17 cellular contexts compared by ENCODE assay signal in the genomic region with DNA sequence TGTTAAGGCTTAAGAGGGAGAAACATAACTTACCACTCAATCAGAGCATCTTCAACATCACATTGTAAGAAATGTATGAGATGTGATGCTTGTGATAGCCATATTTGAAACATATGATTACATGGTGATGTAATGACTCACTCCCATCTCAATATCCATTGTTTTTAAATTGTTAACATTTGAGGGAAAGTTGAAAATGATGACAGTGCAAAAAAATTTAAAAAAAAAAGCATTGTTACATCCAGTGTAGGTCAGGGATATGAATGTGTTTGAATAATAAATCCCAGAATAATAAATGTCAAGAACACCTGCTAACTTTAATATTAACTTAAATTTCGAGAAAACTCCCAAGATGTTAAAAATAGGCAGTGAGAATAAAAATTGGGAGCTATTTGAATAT. TPM values are rescaled to one million over a fixed set of nuclear protein-coding genes. Genes with fewer than 3 reads are reported as not detected.
A peak's percentile ranks its signal among the peaks of the same experiment; 100 is the strongest.
DNase-seq lines count a peak whose midpoint lies in the region; ATAC-seq, FAIRE-seq and TF ChIP-seq lines count a peak whose summit lies in the region.
"Had no signal": no experiment of that assay in that cellular context is flagged by ENCODE, and none has a peak within 500 bp of the region (broad histone marks: within the 10 kb centered on the region; RNA-seq: fewer than 3 reads in every experiment).

No MANE protein-coding gene starts in this region.

- WGBS in A549 (ENCODE audit: missing lambda C conversion rate) = 3% methylated on average over 1 of the region's 1 CpG
- WGBS in K562 (ENCODE audit: insufficient coverage, low coverage, missing lambda C conversion rate) = 5% methylated on average over 1 of the region's 1 CpG

- H3K4me2 ChIP-seq in A549 = no peak overlapping the region
- H3K4me2 ChIP-seq in HCT116 (ENCODE audit: low read length) = no peak overlapping the region
- no peak overlapping the region for H3K4me2 ChIP-seq in K562 (ENCODE audit: insufficient read depth, low read length)
- H3K4me2 ChIP-seq: BLaER1 treated with 17β-estradiol and CSF1 and Interleukin-3, amounts not matched to agents 10 nM and 100 nM had no signal

- H3K27ac ChIP-seq in A549 = no peak overlapping the region
- no peak overlapping the region for H3K27ac ChIP-seq in HCT116 (ENCODE audit: low read depth, low read length)
- no peak overlapping the region for H3K27ac ChIP-seq in K562 (ENCODE audit: extremely low read depth, low read depth, low read length)
- H3K27ac ChIP-seq: BLaER1 treated with 17β-estradiol and CSF1 and Interleukin-3, amounts not matched to agents 10 nM and 100 nM; HL-60 had no signal

- no peaks in the 10 kb centered on the region for H3K36me3 Mint-ChIP-seq in glutamatergic neuron (ENCODE audit: unreplicated experiment)
- no peaks in the 10 kb centered on the region for H3K36me3 Mint-ChIP-seq in activated CD8-positive, alpha-beta T cell treated with anti-CD3 and anti-CD28 coated beads for 36 hours (ENCODE audit: low read depth)
- H3K36me3 Mint-ChIP-seq: CD4-positive, CD25-positive, alpha-beta regulatory T cell had no signal

- H3K4me3 Mint-ChIP-seq in glutamatergic neuron (ENCODE audit: unreplicated experiment) = no peak overlapping the region
- H3K4me3 Mint-ChIP-seq in activated CD8-positive, alpha-beta T cell treated with anti-CD3 and anti-CD28 coated beads for 36 hours = no peak overlapping the region
- H3K4me3 Mint-ChIP-seq: CD4-positive, CD25-positive, alpha-beta regulatory T cell; HFFc6 had no signal

- CTCF ChIA-PET in A549 (lab: Yijun Ruan, JAX) = no interaction called here
- CTCF ChIA-PET in HCT116 (lab: Charles Lee) = interaction anchor here (1.3 kb wide), 1 partner anchor 173 kb away, joined by 6 read pairs; no protein-coding TSS in a partner anchor
- CTCF ChIA-PET in K562 (lab: Yijun Ruan, JAX; ENCODE audit: low intra/inter-chr PET ratio) = no interaction called here
- CTCF ChIA-PET in activated CD8-positive, alpha-beta T cell treated with anti-CD3 and anti-CD28 coated beads for 36 hours (lab: Charles Lee) = no interaction called here

- H3K4me3 ChIP-seq in A549 (no peak overlapping the region), HCT116 (replicated peaks in 1 of 2; ENCODE audit: low read depth in 1 of 2, low read length in 2 of 2) (no peak overlapping the region), K562 (no peak overlapping the region)
- H3K4me3 ChIP-seq: BLaER1 treated with 17β-estradiol and CSF1 and Interleukin-3, amounts not matched to agents 10 nM and 100 nM; HAP-1 had no signal

- TF ChIP-seq EP300 in A549 (IDR thresholded peaks at IDR 0.05) = no peak
- no peak for TF ChIP-seq EP300 in K562 (IDR thresholded peaks at IDR 0.05; ENCODE audit: low read length)

- peak overlapping the region; percentile 93 for H3K27ac Mint-ChIP-seq in glutamatergic neuron (ENCODE audit: unreplicated experiment)
- no peak overlapping the region for H3K27ac Mint-ChIP-seq in activated CD8-positive, alpha-beta T cell treated with anti-CD3 and anti-CD28 coated beads for 36 hours
- H3K27ac Mint-ChIP-seq: CD4-positive, CD25-positive, alpha-beta regulatory T cell; HFFc6 had no signal

- TF ChIP-seq RAD21 in A549 (conservative IDR thresholded peaks at IDR 0.05 in 1 of 2, IDR thresholded peaks at IDR 0.05 in 1 of 2) (no peak), HCT116 (IDR thresholded peaks at IDR 0.05; ENCODE audit: low read depth) (no peak), K562 (CRISPR knock-in tag; conservative IDR thresholded peaks at IDR 0.05 in 1 of 2, IDR thresholded peaks at IDR 0.05 in 1 of 2) (no peak)

- H3K36me3 ChIP-seq in HCT116 (ENCODE audit: control insufficient read depth in 1 of 2, insufficient read depth in 2 of 2, low read length in 2 of 2) (no peaks in the 10 kb centered on the region), K562 (ENCODE audit: control insufficient read depth, insufficient read depth, low read length) (no peaks in the 10 kb centered on the region)
- H3K36me3 ChIP-seq: BLaER1 treated with 17β-estradiol and CSF1 and Interleukin-3, amounts not matched to agents 10 nM and 100 nM; HAP-1 had no signal

- H3K4me1 ChIP-seq in A549 = no peaks in the 10 kb centered on the region
- H3K4me1 ChIP-seq in HCT116 (ENCODE audit: control insufficient read depth in 1 of 2, insufficient read depth in 2 of 2, low read length in 2 of 2) = peaks cover 0 to 8% of the 10 kb centered on the region in 2 experiments; a peak in 2 of 4 replicates
- no peaks in the 10 kb centered on the region for H3K4me1 ChIP-seq in K562 (replicated peaks in 1 of 2; ENCODE audit: control insufficient read depth in 2 of 2, insufficient read depth in 2 of 2, low read length in 2 of 2)

- no peaks in the 10 kb centered on the region for H4K20me1 ChIP-seq in HCT116 (ENCODE audit: insufficient read depth)
- H4K20me1 ChIP-seq in K562 (replicated peaks; ENCODE audit: control insufficient read depth, insufficient read depth, low read length) = no peaks in the 10 kb centered on the region
- H4K20me1 ChIP-seq: BLaER1 treated with 17β-estradiol and CSF1 and Interleukin-3, amounts not matched to agents 10 nM and 100 nM had no signal

- H3K27me3 ChIP-seq in HCT116 (ENCODE audit: insufficient read depth, low read length) (no peaks in the 10 kb centered on the region), K562 (ENCODE audit: control insufficient read depth in 2 of 2, insufficient read depth in 2 of 2, low read length in 2 of 2) (no peaks in the 10 kb centered on the region)
- H3K27me3 ChIP-seq: BLaER1 treated with 17β-estradiol and CSF1 and Interleukin-3, amounts not matched to agents 10 nM and 100 nM had no signal

- H3K9me3 ChIP-seq in A549 (no peaks in the 10 kb centered on the region), HCT116 (ENCODE audit: control insufficient read depth in 1 of 2, insufficient read depth in 1 of 2, low read depth in 1 of 2, low read length in 2 of 2) (no peaks in the 10 kb centered on the region), K562 (replicated peaks; ENCODE audit: control insufficient read depth, insufficient read depth, low read depth, low read length) (no peaks in the 10 kb centered on the region)
- H3K9me3 ChIP-seq: BLaER1 treated with 17β-estradiol and CSF1 and Interleukin-3, amounts not matched to agents 10 nM and 100 nM; HAP-1 had no signal

- DNase-seq in A549 (ENCODE audit: low read depth in 1 of 2, low spot score in 1 of 2) (no peak), HCT116 (ENCODE audit: low read depth, low spot score) (no peak), K562 (ENCODE audit: extremely low read depth in 1 of 4, low spot score in 3 of 4) (no peak), glutamatergic neuron (no peak), GF-D8 (lab: John Stamatoyannopoulos, UW) (no peak)
- DNase-seq in activated CD8-positive, alpha-beta T cell treated with anti-CD3 and anti-CD28 coated beads for 36 hours = no peak
- DNase-seq: 8988T; ACHN; CD4-positive, CD25-positive, alpha-beta regulatory T cell; DMS53; GOT3; HFFc6; KG1 had no signal

- no peaks in the 10 kb centered on the region for H3K9me2 ChIP-seq in HCT116 (ENCODE audit: insufficient read depth)

- BruUV-seq in HCT116 (replicated peaks; lab: Mats Ljungman, UMichigan) (no TSS peak), K562 (replicated peaks; lab: Mats Ljungman, UMichigan) (no TSS peak)

- RAD21 ChIA-PET in HCT116 (lab: Charles Lee; ENCODE audit: low non-redundant PET in 1 of 2, low total read pairs in 2 of 2, uncharacterized antibody in 2 of 2, unreplicated experiment in 2 of 2) = no interaction called here

- H2AFZ ChIP-seq in HCT116 (ENCODE audit: low read depth, low read length, poor library complexity, severe bottlenecking) (peak overlapping the region; percentile 62), K562 (ENCODE audit: low read depth, low read length) (no peak overlapping the region)

- in situ Hi-C loops in K562 (cut with MboI) = no loop called here

- no peak for ATAC-seq in A549
- ATAC-seq in HCT116 = no peak
- no peak for ATAC-seq in K562
- no peak for ATAC-seq in HG03521 (IDR thresholded peaks at IDR 0.05; ENCODE audit: unreplicated experiment)
- no peak for ATAC-seq in activated CD8-positive, alpha-beta T cell treated with anti-CD3 and anti-CD28 coated beads for 36 hours

- no peak for TF ChIP-seq POLR2A in A549 (IDR thresholded peaks at IDR 0.05; ENCODE audit: low read length)
- TF ChIP-seq POLR2A in HCT116 (IDR thresholded peaks at IDR 0.05; ENCODE audit: borderline replicate concordance, extremely low read depth, insufficient read depth, insufficient read length) = no peak
- TF ChIP-seq POLR2A in K562 (conservative IDR thresholded peaks at IDR 0.05) = no peak

- TF ChIP-seq CTCF in A549 (IDR thresholded peaks at IDR 0.05) (no peak), HCT116 (IDR thresholded peaks at IDR 0.05 in 2 of 3, conservative IDR thresholded peaks at IDR 0.05 in 1 of 3; ENCODE audit: borderline replicate concordance in 1 of 3, insufficient read depth in 1 of 3, low read depth in 2 of 3, low read length in 2 of 3) (no peak), K562 (IDR thresholded peaks at IDR 0.05 in 2 of 3, conservative IDR thresholded peaks at IDR 0.05 in 1 of 3; ENCODE audit: insufficient read depth in 2 of 3, low read depth in 1 of 3, low read length in 3 of 3) (no peak), glutamatergic neuron (IDR thresholded peaks at IDR 0.05; ENCODE audit: partially characterized antibody, unreplicated experiment) (no peak)
- no peak for TF ChIP-seq CTCF in activated CD8-positive, alpha-beta T cell treated with anti-CD3 and anti-CD28 coated beads for 36 hours (IDR thresholded peaks at IDR 0.05)

- H3K9me3 Mint-ChIP-seq in glutamatergic neuron (ENCODE audit: unreplicated experiment) = peaks cover 2% of the 10 kb centered on the region
- H3K9me3 Mint-ChIP-seq in activated CD8-positive, alpha-beta T cell treated with anti-CD3 and anti-CD28 coated beads for 36 hours = no peaks in the 10 kb centered on the region

- H3K9ac ChIP-seq in HCT116 (ENCODE audit: low read length) (no peak overlapping the region), K562 (ENCODE audit: insufficient read depth in 1 of 2, low read depth in 2 of 2, low read length in 2 of 2) (no peak overlapping the region)
- H3K9ac ChIP-seq: BLaER1 treated with 17β-estradiol and CSF1 and Interleukin-3, amounts not matched to agents 10 nM and 100 nM had no signal

- FAIRE-seq in A549 (lab: Jason Lieb, UNC) = no peak
- no peak for FAIRE-seq in K562 (lab: Jason Lieb, UNC)

- no peaks in the 10 kb centered on the region for H3K9me1 ChIP-seq in K562 (ENCODE audit: control insufficient read depth, insufficient read depth, low read length)

- H3K4me1 Mint-ChIP-seq in glutamatergic neuron (ENCODE audit: low read depth, unreplicated experiment) = peaks cover 18% of the 10 kb centered on the region
- no peaks in the 10 kb centered on the region for H3K4me1 Mint-ChIP-seq in activated CD8-positive, alpha-beta T cell treated with anti-CD3 and anti-CD28 coated beads for 36 hours (ENCODE audit: low read depth)
- H3K4me1 Mint-ChIP-seq: CD4-positive, CD25-positive, alpha-beta regulatory T cell had no signal

- H3K79me2 ChIP-seq in HCT116 (ENCODE audit: insufficient read depth, low read length) = no peaks in the 10 kb centered on the region
- H3K79me2 ChIP-seq in K562 (ENCODE audit: control insufficient read depth, insufficient read depth, low read length) = no peaks in the 10 kb centered on the region

- POLR2A ChIA-PET in A549 (lab: Yijun Ruan, JAX) = no interaction called here
- POLR2A ChIA-PET in HCT116 (lab: Charles Lee) = no interaction called here
- POLR2A ChIA-PET in K562 (lab: Yijun Ruan, JAX) = no interaction called here
- POLR2A ChIA-PET in activated CD8-positive, alpha-beta T cell treated with anti-CD3 and anti-CD28 coated beads for 36 hours (lab: Charles Lee) = interaction anchor here (0.6 kb wide), 1 partner anchor 13 kb away, joined by 3 read pairs; no protein-coding TSS in a partner anchor

- H3K27me3 Mint-ChIP-seq in glutamatergic neuron (ENCODE audit: unreplicated experiment) = peaks cover 5% of the 10 kb centered on the region
- H3K27me3 Mint-ChIP-seq in activated CD8-positive, alpha-beta T cell treated with anti-CD3 and anti-CD28 coated beads for 36 hours = peaks cover 18% of the 10 kb centered on the region

- intact Hi-C loops in HCT116 (cut with micrococcal nuclease) = loop anchor here (1.0 kb wide), 1 partner anchor 172 kb away; no protein-coding TSS in a partner anchor
- intact Hi-C loops in K562 (cut with micrococcal nuclease) = no loop called here
- intact Hi-C loops in activated CD8-positive, alpha-beta T cell treated with anti-CD3 and anti-CD28 coated beads for 36 hours (cut with micrococcal nuclease) = no loop called here

RNA-seq across cellular contexts. Expression of a gene that starts 6.4 kb away (rescaled TPM):
- polyA plus RNA-seq in A549 (2011; rRNA removed) (0.06 TPM in 1 of 2 replicates, not detected in the other), A549 (2017; fragmentation: RNase III; extraction: RNeasy Plus Mini Kit Qiagen cat#74134 plus additional on column Dnase treatment) (not detected in 3 replicates), K562 (2011; rRNA removed) (not detected in 2 replicates), K562 (2014; fragmentation: Illumina TruSeq; extraction: Trizol) (not detected in 2 replicates), K562 (2014; fragmentation: Nextera tagmentation; extraction: Ambion mirVana) (not detected), K562 (2014; rRNA removed) (not detected in 2 replicates)
- not detected in 2 replicates for polyA plus RNA-seq in A549 (2012; cell fraction: cytosol; rRNA removed)
- polyA plus RNA-seq in A549 (2012; cell fraction: nucleus; rRNA removed) = not detected in 2 replicates
- 0.15 TPM in 1 of 2 replicates, not detected in the other for polyA minus RNA-seq in A549 (2011; rRNA and poly(A)+ RNA removed)
- total RNA-seq in HCT116 (2021; ENCODE audit: unreplicated experiment) (6.7 TPM), K562 (2014; rRNA removed) (not detected in 2 replicates), K562 (2014; rRNA removed; fragmentation: Illumina TruSeq; extraction: Trizol) (not detected in 2 replicates), K562 (2015; rRNA removed; fragmentation: Illumina TruSeq; extraction: Trizol) (not detected in 2 replicates), K562 (2021) (not detected in 2 replicates), glutamatergic neuron (ENCODE audit: unreplicated experiment) (15.7 TPM)
- polyA plus RNA-seq in HCT116 (2012) = 1.6 and 2.0 TPM in 2 replicates
- total RNA-seq in K562 (2011; cell fraction: chromatin; rRNA removed; ENCODE audit: low replicate concordance) = not detected in 2 replicates
- total RNA-seq in K562 (2011; cell fraction: nucleolus; rRNA removed) = not detected in 2 replicates
- not detected in 2 replicates for total RNA-seq in K562 (2011; cell fraction: nucleoplasm; rRNA removed)
- polyA plus RNA-seq in K562 (2011; cell fraction: cytosol; rRNA removed) = not detected in 2 replicates
- polyA plus RNA-seq in K562 (2011; cell fraction: nucleus; rRNA removed) = not detected in 2 replicates
- polyA plus RNA-seq in K562 (2012) = not detected in 2 replicates
- not detected in 2 replicates for polyA minus RNA-seq in K562 (2011; rRNA and poly(A)+ RNA removed)
- polyA minus RNA-seq in K562 (2011; cell fraction: cytosol; rRNA and poly(A)+ RNA removed) = not detected in 2 replicates
- polyA minus RNA-seq in K562 (2011; cell fraction: nucleus; rRNA and poly(A)+ RNA removed) = not detected in 2 replicates
- not detected for total RNA-seq in activated CD8-positive, alpha-beta T cell treated with anti-CD3 and anti-CD28 coated beads for 36 hours
- total RNA-seq: HFFc6 had no signal
